1 cellular context compared by ENCODE assay signal in the genomic region with DNA sequence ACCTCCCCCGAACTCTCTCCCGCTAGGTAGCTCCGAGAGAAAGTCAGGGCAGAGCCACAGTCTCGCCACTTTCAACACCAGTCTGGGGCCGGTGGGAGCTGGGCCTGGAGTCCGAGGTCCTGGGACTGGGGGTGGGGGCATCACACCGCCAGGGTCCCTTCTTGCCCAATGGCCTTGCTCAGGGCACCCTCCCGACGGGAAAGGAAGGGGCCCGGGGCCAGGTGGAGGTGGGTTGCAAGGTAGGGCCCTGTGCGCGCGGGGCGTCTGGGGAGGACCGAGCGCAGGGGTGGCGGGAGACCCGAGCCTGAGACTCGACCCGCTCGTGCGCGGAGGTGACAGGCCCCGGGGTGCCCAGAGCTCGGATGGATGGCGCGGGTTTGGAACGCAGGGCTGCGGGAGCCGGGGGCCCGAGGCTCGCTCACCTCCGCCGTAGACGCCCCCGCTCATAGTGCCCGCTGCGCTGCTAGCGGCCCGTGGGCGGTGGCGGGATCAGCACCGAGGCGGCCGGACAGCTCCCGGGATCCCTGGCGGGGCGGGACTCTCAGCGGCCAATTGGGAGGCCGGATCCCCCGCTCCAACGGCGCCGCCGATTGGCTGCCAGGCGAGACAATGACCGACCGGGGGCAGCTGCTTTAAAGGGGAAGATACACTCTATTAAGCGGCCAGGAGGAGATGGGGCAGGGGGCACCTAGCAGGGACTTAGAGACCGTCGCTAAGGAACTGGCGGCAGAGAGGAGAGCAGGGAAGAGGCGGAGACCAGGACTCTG.
TF ChIP-seq lines count a peak whose summit lies in the region.

Gene ACTL6B (minus strand): TSS at position 541 of the 767 bp plus-strand sequence. CDS start 94 bp downstream, at position 447.

TF ChIP-seq in WTC11, 78 proteins besides CTCF, POLR2A, EP300 and RAD21 (continued from another document):
- TF ChIP-seq, protein P1, sequence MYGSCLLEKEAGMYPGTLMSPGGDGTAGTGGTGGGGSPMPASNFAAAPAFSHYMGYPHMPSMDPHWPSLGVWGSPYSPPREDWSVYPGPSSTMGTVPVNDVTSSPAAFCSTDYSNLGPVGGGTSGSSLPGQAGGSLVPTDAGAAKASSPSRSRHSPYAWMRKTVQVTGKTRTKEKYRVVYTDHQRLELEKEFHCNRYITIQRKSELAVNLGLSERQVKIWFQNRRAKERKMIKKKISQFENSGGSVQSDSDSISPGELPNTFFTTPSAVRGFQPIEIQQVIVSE (CRISPR knock-in tag; IDR thresholded peaks at IDR 0.05; ENCODE audit: borderline replicate concordance): no peak
- TF ChIP-seq, protein P2, sequence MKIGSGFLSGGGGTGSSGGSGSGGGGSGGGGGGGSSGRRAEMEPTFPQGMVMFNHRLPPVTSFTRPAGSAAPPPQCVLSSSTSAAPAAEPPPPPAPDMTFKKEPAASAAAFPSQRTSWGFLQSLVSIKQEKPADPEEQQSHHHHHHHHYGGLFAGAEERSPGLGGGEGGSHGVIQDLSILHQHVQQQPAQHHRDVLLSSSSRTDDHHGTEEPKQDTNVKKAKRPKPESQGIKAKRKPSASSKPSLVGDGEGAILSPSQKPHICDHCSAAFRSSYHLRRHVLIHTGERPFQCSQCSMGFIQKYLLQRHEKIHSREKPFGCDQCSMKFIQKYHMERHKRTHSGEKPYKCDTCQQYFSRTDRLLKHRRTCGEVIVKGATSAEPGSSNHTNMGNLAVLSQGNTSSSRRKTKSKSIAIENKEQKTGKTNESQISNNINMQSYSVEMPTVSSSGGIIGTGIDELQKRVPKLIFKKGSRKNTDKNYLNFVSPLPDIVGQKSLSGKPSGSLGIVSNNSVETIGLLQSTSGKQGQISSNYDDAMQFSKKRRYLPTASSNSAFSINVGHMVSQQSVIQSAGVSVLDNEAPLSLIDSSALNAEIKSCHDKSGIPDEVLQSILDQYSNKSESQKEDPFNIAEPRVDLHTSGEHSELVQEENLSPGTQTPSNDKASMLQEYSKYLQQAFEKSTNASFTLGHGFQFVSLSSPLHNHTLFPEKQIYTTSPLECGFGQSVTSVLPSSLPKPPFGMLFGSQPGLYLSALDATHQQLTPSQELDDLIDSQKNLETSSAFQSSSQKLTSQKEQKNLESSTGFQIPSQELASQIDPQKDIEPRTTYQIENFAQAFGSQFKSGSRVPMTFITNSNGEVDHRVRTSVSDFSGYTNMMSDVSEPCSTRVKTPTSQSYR (CRISPR knock-in tag; IDR thresholded peaks at IDR 0.05): peak; percentile 85; the same call in 1 of the 2 replicates
- TF ChIP-seq ATF3 (CRISPR knock-in tag; conservative IDR thresholded peaks at IDR 0.05) (no peak), CREM (CRISPR knock-in tag; IDR thresholded peaks at IDR 0.05) (peak; percentile 64; the same call in 1 of the 2 replicates), CBFB (CRISPR knock-in tag; IDR thresholded peaks at IDR 0.05; ENCODE audit: low read depth) (no peak), JUN (CRISPR knock-in tag; IDR thresholded peaks at IDR 0.05) (peak; percentile 96), IRF2 (CRISPR knock-in tag; IDR thresholded peaks at IDR 0.05; ENCODE audit: borderline replicate concordance, low read depth) (no peak), ZBTB43 (CRISPR knock-in tag; IDR thresholded peaks at IDR 0.05) (peak; percentile 61; the same call in 1 of the 2 replicates), GABPB1 (CRISPR knock-in tag; IDR thresholded peaks at IDR 0.05) (peak; percentile 60), SMAD3 (CRISPR knock-in tag; IDR thresholded peaks at IDR 0.05; ENCODE audit: borderline replicate concordance) (peak; percentile 95; the same call in 1 of the 2 replicates), SMAD4 (CRISPR knock-in tag; IDR thresholded peaks at IDR 0.05) (peak; percentile 95), ATF6 (CRISPR knock-in tag; IDR thresholded peaks at IDR 0.05) (peak; percentile 61; the same call in 1 of the 2 replicates), E2F5 (CRISPR knock-in tag; IDR thresholded peaks at IDR 0.05) (peak; percentile 92), NFE2L1 (CRISPR knock-in tag; IDR thresholded peaks at IDR 0.05) (peak; percentile 81)
- TF ChIP-seq, protein P3, sequence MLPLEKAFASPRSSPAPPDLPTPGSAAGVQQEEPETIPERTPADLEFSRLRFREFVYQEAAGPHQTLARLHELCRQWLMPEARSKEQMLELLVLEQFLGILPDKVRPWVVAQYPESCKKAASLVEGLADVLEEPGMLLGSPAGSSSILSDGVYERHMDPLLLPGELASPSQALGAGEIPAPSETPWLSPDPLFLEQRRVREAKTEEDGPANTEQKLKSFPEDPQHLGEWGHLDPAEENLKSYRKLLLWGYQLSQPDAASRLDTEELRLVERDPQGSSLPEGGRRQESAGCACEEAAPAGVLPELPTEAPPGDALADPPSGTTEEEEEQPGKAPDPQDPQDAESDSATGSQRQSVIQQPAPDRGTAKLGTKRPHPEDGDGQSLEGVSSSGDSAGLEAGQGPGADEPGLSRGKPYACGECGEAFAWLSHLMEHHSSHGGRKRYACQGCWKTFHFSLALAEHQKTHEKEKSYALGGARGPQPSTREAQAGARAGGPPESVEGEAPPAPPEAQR (CRISPR knock-in tag; IDR thresholded peaks at IDR 0.05): no peak
- TF ChIP-seq, protein P4, sequence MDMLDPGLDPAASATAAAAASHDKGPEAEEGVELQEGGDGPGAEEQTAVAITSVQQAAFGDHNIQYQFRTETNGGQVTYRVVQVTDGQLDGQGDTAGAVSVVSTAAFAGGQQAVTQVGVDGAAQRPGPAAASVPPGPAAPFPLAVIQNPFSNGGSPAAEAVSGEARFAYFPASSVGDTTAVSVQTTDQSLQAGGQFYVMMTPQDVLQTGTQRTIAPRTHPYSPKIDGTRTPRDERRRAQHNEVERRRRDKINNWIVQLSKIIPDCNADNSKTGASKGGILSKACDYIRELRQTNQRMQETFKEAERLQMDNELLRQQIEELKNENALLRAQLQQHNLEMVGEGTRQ (CRISPR knock-in tag; IDR thresholded peaks at IDR 0.05): peak; percentile 56
- TF ChIP-seq, protein P5, sequence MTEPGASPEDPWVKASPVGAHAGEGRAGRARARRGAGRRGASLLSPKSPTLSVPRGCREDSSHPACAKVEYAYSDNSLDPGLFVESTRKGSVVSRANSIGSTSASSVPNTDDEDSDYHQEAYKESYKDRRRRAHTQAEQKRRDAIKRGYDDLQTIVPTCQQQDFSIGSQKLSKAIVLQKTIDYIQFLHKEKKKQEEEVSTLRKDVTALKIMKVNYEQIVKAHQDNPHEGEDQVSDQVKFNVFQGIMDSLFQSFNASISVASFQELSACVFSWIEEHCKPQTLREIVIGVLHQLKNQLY (CRISPR knock-in tag; IDR thresholded peaks at IDR 0.05): no peak
